Comparison of ENCODE assay signal across 8 cellular contexts in genomic region chr9:137200311-137201204, GRCh38. TPM values are rescaled to one million over a fixed set of nuclear protein-coding genes. Genes with fewer than 3 reads are reported as not detected.
DNase-seq lines count a peak whose midpoint lies in the region; ATAC-seq and TF ChIP-seq lines count a peak whose summit lies in the region.

Gene TPRN (minus strand): TSS chr9:137200741. CDS start chr9:137200711, 30 bp downstream.

- H3K9me3 Mint-ChIP-seq in dendritic cell treated with granulocyte-macrophage colony-stimulating factor and Interleukin-4, amounts not matched to agents 40 ng/mL and 50 ng/mL, for 4 days = no peaks in the 10 kb centered on the region

- ATAC-seq in GM19351 (IDR thresholded peaks at IDR 0.05; ENCODE audit: unreplicated experiment) (peak; percentile 82), HG03521 (IDR thresholded peaks at IDR 0.05; ENCODE audit: unreplicated experiment) (peak; percentile 87), left lung (peak; percentile 95)

- H3K27ac ChIP-seq in BLaER1 treated with 17β-estradiol and CSF1 and Interleukin-3, amounts not matched to agents 10 nM and 100 nM = peak within 1 kb of the TSS; percentile 52 to 92 (median 76); a peak in 21 of 22 replicates
- peak within 1 kb of the TSS; percentile 82 to 92 for H3K27ac ChIP-seq in left lung

- H3K27me3 Mint-ChIP-seq in dendritic cell treated with granulocyte-macrophage colony-stimulating factor and Interleukin-4, amounts not matched to agents 40 ng/mL and 50 ng/mL, for 4 days = no peaks in the 10 kb centered on the region

- intact Hi-C loops in dendritic cell treated with granulocyte-macrophage colony-stimulating factor and Interleukin-4, amounts not matched to agents 40 ng/mL and 50 ng/mL, for 4 days (cut with micrococcal nuclease) = no loop called here
- intact Hi-C loops in left lung (cut with DNase I) = no loop called here

- H3K9me3 ChIP-seq in BLaER1 treated with 17β-estradiol and CSF1 and Interleukin-3, amounts not matched to agents 10 nM and 100 nM (replicated peaks in 1 of 11) = no peaks in the 10 kb centered on the region
- H3K9me3 ChIP-seq in left lung = no peaks in the 10 kb centered on the region

- H3K36me3 Mint-ChIP-seq in dendritic cell treated with granulocyte-macrophage colony-stimulating factor and Interleukin-4, amounts not matched to agents 40 ng/mL and 50 ng/mL, for 4 days (ENCODE audit: low read depth) = peaks cover 41% of the 10 kb centered on the region

- H3K27ac Mint-ChIP-seq in dendritic cell treated with granulocyte-macrophage colony-stimulating factor and Interleukin-4, amounts not matched to agents 40 ng/mL and 50 ng/mL, for 4 days = peak within 1 kb of the TSS; percentile 94

- H3K9ac ChIP-seq in BLaER1 treated with 17β-estradiol and CSF1 and Interleukin-3, amounts not matched to agents 10 nM and 100 nM = peak within 1 kb of the TSS; percentile 79 to 97 (median 88)

- H3K4me1 Mint-ChIP-seq in dendritic cell treated with granulocyte-macrophage colony-stimulating factor and Interleukin-4, amounts not matched to agents 40 ng/mL and 50 ng/mL, for 4 days (ENCODE audit: low read depth) = peaks cover 71% of the 10 kb centered on the region

- peaks cover 0 to 13% (median 0%) of the 10 kb centered on the region in 11 experiments; a peak in 3 of 22 replicates for H3K36me3 ChIP-seq in BLaER1 treated with 17β-estradiol and CSF1 and Interleukin-3, amounts not matched to agents 10 nM and 100 nM
- no peaks in the 10 kb centered on the region for H3K36me3 ChIP-seq in left lung

- no peak for TF ChIP-seq CTCF in left lung (IDR thresholded peaks at IDR 0.05)

- peak within 1 kb of the TSS; percentile 86 for H3K4me3 Mint-ChIP-seq in dendritic cell treated with granulocyte-macrophage colony-stimulating factor and Interleukin-4, amounts not matched to agents 40 ng/mL and 50 ng/mL, for 4 days

- peak within 1 kb of the TSS; percentile 79 to 89 (median 86) for H3K4me3 ChIP-seq in BLaER1 treated with 17β-estradiol and CSF1 and Interleukin-3, amounts not matched to agents 10 nM and 100 nM
- H3K4me3 ChIP-seq in left lung = peak within 1 kb of the TSS; percentile 55 to 74

- H3K4me2 ChIP-seq in BLaER1 treated with 17β-estradiol and CSF1 and Interleukin-3, amounts not matched to agents 10 nM and 100 nM = peak within 1 kb of the TSS; percentile 89 to 100 (median 99)

- peaks cover 14 to 82% (median 53%) of the 10 kb centered on the region in 11 experiments; a peak in 21 of 22 replicates for H4K20me1 ChIP-seq in BLaER1 treated with 17β-estradiol and CSF1 and Interleukin-3, amounts not matched to agents 10 nM and 100 nM

- DNase-seq in NCI-H748 (lab: John Stamatoyannopoulos, UW; ENCODE audit: unreplicated experiment) (peak; percentile 100), left lung (peak; percentile 98 to 99)
- DNase-seq in activated CD4-positive, alpha-beta T cell treated with anti-CD3 and anti-CD28 coated beads, Interleukin-2, amount 50 U/mL, for 24 hours (ENCODE audit: low read depth in 1 of 2, low spot score in 1 of 2) = peak; percentile 88 to 99
- DNase-seq in stimulated activated CD4-positive, alpha-beta T cell treated with anti-CD3 and anti-CD28 coated beads, Interleukin-2, amount 100 ng/mL, for 48 hours = peak; percentile 93 to 97

- peaks cover 65 to 81% (median 73%) of the 10 kb centered on the region in 10 experiments for H3K4me1 ChIP-seq in BLaER1 treated with 17β-estradiol and CSF1 and Interleukin-3, amounts not matched to agents 10 nM and 100 nM
- H3K4me1 ChIP-seq in left lung = peaks cover 25 to 74% of the 10 kb centered on the region in 2 donors

- no peaks in the 10 kb centered on the region for H3K27me3 ChIP-seq in BLaER1 treated with 17β-estradiol and CSF1 and Interleukin-3, amounts not matched to agents 10 nM and 100 nM
- peaks cover 0 to 5% of the 10 kb centered on the region in 2 donors for H3K27me3 ChIP-seq in left lung

RNA-seq across cellular contexts. Expression of gene TPRN, which starts in this region (rescaled TPM):
- 10 to 100 TPM; 21.6 to 21.7 TPM for total RNA-seq in left lung

Comparison
In these comparisons a context has a peak if more than half of its experiments do, and no peak if none do; other contexts are left out.
1. Peak in every context shown above with its lines: DNase-seq, ATAC-seq, H3K4me3 ChIP-seq and H3K27ac ChIP-seq.